Comparison of ENCODE assay signal across 1 cellular context in genomic region chr7:19772858-19773337, GRCh38.
TF ChIP-seq lines count a peak whose summit lies in the region.

No MANE protein-coding gene starts in this region.

TF ChIP-seq in GM23338, 12 proteins besides CTCF, POLR2A, EP300 and RAD21 (continued from another document):
- TF ChIP-seq ZNF462 (CRISPR knock-in tag; IDR thresholded peaks at IDR 0.05) (no peak), ZNF114 (CRISPR knock-in tag; IDR thresholded peaks at IDR 0.05) (no peak), STAT1 (IDR thresholded peaks at IDR 0.05; ENCODE audit: unreplicated experiment) (no peak), JUNB (IDR thresholded peaks at IDR 0.05; ENCODE audit: unreplicated experiment) (peak; percentile 41), ETS1 (IDR thresholded peaks at IDR 0.05) (no peak), EZH2 (IDR thresholded peaks at IDR 0.05; ENCODE audit: low read depth, unreplicated experiment) (peak; percentile 17)
